In genomic region chr21:42878993-42879787, GRCh38 we compare ENCODE assay signal across 8 cellular contexts. TPM values are rescaled to one million over a fixed set of nuclear protein-coding genes. Genes with fewer than 3 reads are reported as not detected.
DNase-seq lines count a peak whose midpoint lies in the region; ATAC-seq and TF ChIP-seq lines count a peak whose summit lies in the region.

Gene WDR4, minus strand, starts transcription at chr21:42879539. Its CDS starts 44 bp downstream, at chr21:42879495.

- H3K4me3 ChIP-seq in cardiac fibroblast (replicated peaks in 1 of 2; ENCODE audit: low read depth in 2 of 2, low read length in 2 of 2), result peak within 1 kb of the TSS; percentile 95 to 99
- peak within 1 kb of the TSS; percentile 90 for H3K4me3 ChIP-seq in smooth muscle cell

- WGBS in smooth muscle cell (ENCODE audit: low lambda C conversion rate), result 1% methylated on average over 67 of the region's 80 CpGs

- peak; percentile 80 for ATAC-seq in GM19025 (IDR thresholded peaks at IDR 0.05; ENCODE audit: low read depth, unreplicated experiment)
- ATAC-seq in HG03280 (IDR thresholded peaks at IDR 0.05; ENCODE audit: unreplicated experiment), result peak; percentile 89
- ATAC-seq in activated B cell treated with CpG ODN at 0.5 μM for 24 hours (ENCODE audit: low read depth), result peak; percentile 88

- peaks cover 23% of the 10 kb centered on the region for H3K4me1 Mint-ChIP-seq in activated B cell treated with CpG ODN at 0.5 μM for 24 hours

- peaks cover 33% of the 10 kb centered on the region for H3K36me3 Mint-ChIP-seq in activated B cell treated with CpG ODN at 0.5 μM for 24 hours (ENCODE audit: low read depth)

- peaks cover 4% of the 10 kb centered on the region for H3K36me3 ChIP-seq in smooth muscle cell (ENCODE audit: low read depth)

- H3K27me3 ChIP-seq in smooth muscle cell (ENCODE audit: low read depth), result no peaks in the 10 kb centered on the region

- POLR2A ChIA-PET in activated B cell treated with CpG ODN at 0.5 μM for 24 hours (lab: Charles Lee), result interaction anchor here (0.5 to 2.8 kb wide), 4 partner anchors 9 to 51 kb away, joined by 3 to 39 read pairs (median 3); partner anchors contain the start of gene NDUFV3

- H3K9ac ChIP-seq in smooth muscle cell (ENCODE audit: low read depth), result peak within 1 kb of the TSS; percentile 89

- H3K27ac Mint-ChIP-seq in activated B cell treated with CpG ODN at 0.5 μM for 24 hours, result peak within 1 kb of the TSS; percentile 95

- peak within 1 kb of the TSS; percentile 95 for H3K4me2 ChIP-seq in smooth muscle cell

- H3K4me1 ChIP-seq in smooth muscle cell (ENCODE audit: low read depth), result peaks cover 10% of the 10 kb centered on the region

- peak within 1 kb of the TSS; percentile 85 for H3K27ac ChIP-seq in smooth muscle cell (ENCODE audit: low read depth)

- no peaks in the 10 kb centered on the region for H3K27me3 Mint-ChIP-seq in activated B cell treated with CpG ODN at 0.5 μM for 24 hours

- H3K79me2 ChIP-seq in smooth muscle cell (ENCODE audit: low read depth), result peaks cover 26% of the 10 kb centered on the region

- DNase-seq in AG09319 (ENCODE audit: extremely low read depth, low read depth), result peak; percentile 90
- peak; percentile 98 for DNase-seq in NCI-H345 (lab: John Stamatoyannopoulos, UW)
- DNase-seq in activated B cell treated with CpG ODN at 0.5 μM for 24 hours, result peak; percentile 99
- peak; percentile 97 to 98 for DNase-seq in cardiac fibroblast (ENCODE audit: low read depth in 2 of 2)
- DNase-seq in iPS-NIHi7 (ENCODE audit: extremely low spot score), result peak; percentile 99
- peak; percentile 92 for DNase-seq in smooth muscle cell (lab: John Stamatoyannopoulos, UW; ENCODE audit: unreplicated experiment)

- H4K20me1 ChIP-seq in smooth muscle cell (ENCODE audit: low read depth), result no peaks in the 10 kb centered on the region

- intact Hi-C loops in activated B cell treated with CpG ODN at 0.5 μM for 24 hours (cut with micrococcal nuclease), result loop anchor here (1.0 to 2.0 kb wide), 4 partner anchors 14 to 95 kb away; partner anchors contain the start of genes NDUFV3 and PKNOX1

- H3F3A ChIP-seq in smooth muscle cell (ENCODE audit: low read depth), result no peaks in the 10 kb centered on the region

- CTCF ChIA-PET in activated B cell treated with CpG ODN at 0.5 μM for 24 hours (lab: Charles Lee), result no interaction called here

- H3K9me3 ChIP-seq in smooth muscle cell (replicated peaks; ENCODE audit: low read depth), result no peaks in the 10 kb centered on the region

- H2AFZ ChIP-seq in smooth muscle cell (ENCODE audit: low read depth), result peak within 1 kb of the TSS; percentile 87

- H3K4me3 Mint-ChIP-seq in activated B cell treated with CpG ODN at 0.5 μM for 24 hours, result peak within 1 kb of the TSS; percentile 91

- TF ChIP-seq CTCF in AG09319 (IDR thresholded peaks at IDR 0.05; ENCODE audit: low read depth, low read length) (no peak), activated B cell treated with CpG ODN at 0.5 μM for 24 hours (IDR thresholded peaks at IDR 0.05) (no peak), cardiac fibroblast (IDR thresholded peaks at IDR 0.05; ENCODE audit: low read depth, low read length) (no peak), smooth muscle cell (IDR thresholded peaks at IDR 0.05; ENCODE audit: borderline replicate concordance, insufficient read depth, poor library complexity, severe bottlenecking) (no peak)

- no peaks in the 10 kb centered on the region for H3K9me3 Mint-ChIP-seq in activated B cell treated with CpG ODN at 0.5 μM for 24 hours

RNA-seq across cellular contexts. Expression of gene WDR4, which starts in this region (rescaled TPM):
- total RNA-seq in activated B cell treated with CpG ODN at 0.5 μM for 24 hours (56.7 and 60.5 TPM in 2 replicates), smooth muscle cell (2.6 and 5.1 TPM in 2 replicates)
- 5.1 and 6.2 TPM in 2 replicates for polyA plus RNA-seq in smooth muscle cell

Comparison
In these comparisons a context has a peak if more than half of its experiments do, and no peak if none do; other contexts are left out.
1. Peak in every context shown above with its lines: DNase-seq, ATAC-seq, H3K4me3 ChIP-seq and H3K27ac ChIP-seq.